In genomic region chr3:62554264-62554799, GRCh38 we compare ENCODE assay signal across 10 cellular contexts.
DNase-seq lines count a peak whose midpoint lies in the region; ATAC-seq and TF ChIP-seq lines count a peak whose summit lies in the region.
"Had no signal": no experiment of that assay in that cellular context is flagged by ENCODE, and none has a peak within 500 bp of the region (broad histone marks: within the 10 kb centered on the region; RNA-seq: fewer than 3 reads in every experiment).

No MANE protein-coding gene starts in this region.

- no peak overlapping the region for H3K27ac ChIP-seq in H9 (ENCODE audit: insufficient read length, low read depth, low read length)

- no CpG with 5 or more reads among the region's 3 CpGs for WGBS in H9 (ENCODE audit: extremely low coverage, insufficient read length, low lambda C conversion rate)

- H2AK5ac ChIP-seq in H9 (ENCODE audit: insufficient read length, low read length): no peak overlapping the region

- peaks cover 18 to 34% of the 10 kb centered on the region in 2 experiments for H3K4me1 Mint-ChIP-seq in H9

- H3K4me1 ChIP-seq in BE2C (peaks cover 3% of the 10 kb centered on the region; the same call in 1 of the 2 replicates), H9 (ENCODE audit: insufficient read depth, low read length) (0 out of 2 replicates have a peak, but pooled peaks cover 5% of the 10 kb centered on the region)

- ATAC-seq in SK-N-SH treated with all-trans-retinoic acid at 6 μM for 48 hours: peak; percentile 79

- H3K36me3 Mint-ChIP-seq in H9 (ENCODE audit: insufficient read depth in 1 of 3, low read depth in 3 of 3): no peaks in the 10 kb centered on the region

- peaks cover 11% of the 10 kb centered on the region for H3K27me3 Mint-ChIP-seq in H9 (ENCODE audit: low read depth)

- no peak overlapping the region for H4K91ac ChIP-seq in H9 (ENCODE audit: insufficient read length, low read depth, low read length)

- no peaks in the 10 kb centered on the region for H3K79me2 ChIP-seq in H9 (ENCODE audit: insufficient read depth, low read length)

- H3K9me3 ChIP-seq in BE2C (no peaks in the 10 kb centered on the region), H9 (ENCODE audit: control insufficient read depth, low read depth, low read length) (no peaks in the 10 kb centered on the region)

- H3K18ac ChIP-seq in H9 (ENCODE audit: insufficient read length, low read depth, low read length): no peak overlapping the region

- no peak overlapping the region for H3K4me3 Mint-ChIP-seq in H9

- no peak overlapping the region for H3T11ph ChIP-seq in H9 (ENCODE audit: low read length)

- H4K20me1 ChIP-seq in H9 (ENCODE audit: control insufficient read depth, insufficient read depth, insufficient read length): no peaks in the 10 kb centered on the region

- no peak overlapping the region for H3K4me2 ChIP-seq in H9 (ENCODE audit: insufficient read depth, insufficient read length, low read length)

- H2BK12ac ChIP-seq in H9 (ENCODE audit: insufficient read length, low read depth, low read length): no peak overlapping the region

- no peaks in the 10 kb centered on the region for H3K23me2 ChIP-seq in H9 (ENCODE audit: insufficient read length, low read depth, low read length, poor library complexity, severe bottlenecking)

- H3K23ac ChIP-seq in H9 (ENCODE audit: insufficient read length, low read depth, low read length): no peak overlapping the region

- DNase-seq in BE2C (no peak), H9 (peak; percentile 51), glomerular visceral epithelial cell (ENCODE audit: extremely low spot score) (peak; percentile 4), NCI-H1436 treated with DMSO at 0.1 percent for 48 hours (lab: John Stamatoyannopoulos, UW) (no peak), A172 (ENCODE audit: low spot score) (no peak), EL (no peak)
- DNase-seq in activated CD8-positive, alpha-beta memory T cell treated with anti-CD3 and anti-CD28 coated beads, Interleukin-2, amount 50 U/mL, for 48 hours: no peak
- DNase-seq: anterior cingulate cortex; stimulated activated CD8-positive, alpha-beta memory T cell treated with anti-CD3 and anti-CD28 coated beads, Interleukin-4, amount 100 ng/mL, for 48 hours had no signal

- TF ChIP-seq CTCF in BE2C (IDR thresholded peaks at IDR 0.05; ENCODE audit: low read depth, low read length): peak; percentile 62
- peak; percentile 69 for TF ChIP-seq CTCF in H9 (conservative IDR thresholded peaks at IDR 0.05)

- H2AFZ ChIP-seq in H9 (ENCODE audit: low read length): no peak overlapping the region

- no peak overlapping the region for H3K27ac Mint-ChIP-seq in H9

- no peak overlapping the region for H2BK120ac ChIP-seq in H9 (ENCODE audit: low read depth, low read length, poor library complexity, severe bottlenecking)

- H4K8ac ChIP-seq in H9 (replicated peaks; ENCODE audit: insufficient read length, low read depth, low read length): no peak overlapping the region

- no peak overlapping the region for H3K56ac ChIP-seq in H9 (ENCODE audit: insufficient read length, low read depth, low read length)

- H4K5ac ChIP-seq in H9 (ENCODE audit: insufficient read length, low read depth, low read length): no peak overlapping the region

- no peak overlapping the region for H2BK20ac ChIP-seq in H9 (ENCODE audit: low read depth, low read length, poor library complexity, severe bottlenecking)

- no peaks in the 10 kb centered on the region for H3K79me1 ChIP-seq in H9 (ENCODE audit: insufficient read depth, low read depth, low read length, poor library complexity, severe bottlenecking)

- H3K27me3 ChIP-seq in BE2C (no peaks in the 10 kb centered on the region), H9 (ENCODE audit: insufficient read depth, low read length) (no peaks in the 10 kb centered on the region)

- no peaks in the 10 kb centered on the region for H3K9me3 Mint-ChIP-seq in H9

- H3K14ac ChIP-seq in H9 (ENCODE audit: insufficient read depth, low read length): no peak overlapping the region

- H3K4ac ChIP-seq in H9 (ENCODE audit: low read depth, low read length): no peak overlapping the region

- no peak overlapping the region for H3K9ac ChIP-seq in H9 (ENCODE audit: extremely low read depth, insufficient read length, low read length)

- no peak overlapping the region for H3K4me3 ChIP-seq in BE2C (ENCODE audit: low read depth, low read length)

- H3K36me3 ChIP-seq in BE2C: no peaks in the 10 kb centered on the region

- no peak overlapping the region for H2BK15ac ChIP-seq in H9 (ENCODE audit: low read depth, low read length)

- H2BK5ac ChIP-seq in H9 (ENCODE audit: insufficient read length, low read length): no peak overlapping the region

TF ChIP-seq in SK-N-SH treated with all-trans-retinoic acid at 6 μM for 48 hours, 23 proteins besides CTCF, POLR2A, EP300 and RAD21:
- TF ChIP-seq ZC3H10 (CRISPR knock-in tag; IDR thresholded peaks at IDR 0.05): no peak
- TF ChIP-seq OSR1 (CRISPR knock-in tag; IDR thresholded peaks at IDR 0.05): no peak
- TF ChIP-seq PPARA (CRISPR knock-in tag; IDR thresholded peaks at IDR 0.05; ENCODE audit: borderline replicate concordance): no peak
- TF ChIP-seq BACH2 (CRISPR knock-in tag; IDR thresholded peaks at IDR 0.05; ENCODE audit: borderline replicate concordance): no peak
- no peak for TF ChIP-seq ZFP30 (CRISPR knock-in tag; IDR thresholded peaks at IDR 0.05)
- no peak for TF ChIP-seq TCF4 (CRISPR knock-in tag; IDR thresholded peaks at IDR 0.05; ENCODE audit: borderline replicate concordance)
- no peak for TF ChIP-seq GLIS3 (CRISPR knock-in tag; IDR thresholded peaks at IDR 0.05)
- no peak for TF ChIP-seq POU6F1 (CRISPR knock-in tag; IDR thresholded peaks at IDR 0.05; ENCODE audit: borderline replicate concordance, low read depth)
- no peak for TF ChIP-seq ZNF565 (CRISPR knock-in tag; conservative IDR thresholded peaks at IDR 0.05; ENCODE audit: low read depth)
- no peak for TF ChIP-seq SNAI2 (CRISPR knock-in tag; IDR thresholded peaks at IDR 0.05)
- TF ChIP-seq ZNF70 (CRISPR knock-in tag; IDR thresholded peaks at IDR 0.05): no peak
- no peak for TF ChIP-seq ARNTL (CRISPR knock-in tag; IDR thresholded peaks at IDR 0.05; ENCODE audit: borderline replicate concordance, low read depth)
- no peak for TF ChIP-seq CSRNP3 (CRISPR knock-in tag; IDR thresholded peaks at IDR 0.05)
- no peak for TF ChIP-seq ISL1 (CRISPR knock-in tag; IDR thresholded peaks at IDR 0.05)
- TF ChIP-seq ZFP3 (CRISPR knock-in tag; IDR thresholded peaks at IDR 0.05): no peak
- TF ChIP-seq TOX (CRISPR knock-in tag; IDR thresholded peaks at IDR 0.05; ENCODE audit: borderline replicate concordance): no peak
- TF ChIP-seq RARB (CRISPR knock-in tag; IDR thresholded peaks at IDR 0.05): no peak
- no peak for TF ChIP-seq ESRRG (CRISPR knock-in tag; IDR thresholded peaks at IDR 0.05)
- no peak for TF ChIP-seq TSHZ2 (CRISPR knock-in tag; IDR thresholded peaks at IDR 0.05)
TF ChIP-seq in SK-N-SH treated with all-trans-retinoic acid at 6 μM for 48 hours: peak in this region for 0.

Comparison
In these comparisons a context has a peak if more than half of its experiments do, and no peak if none do; other contexts are left out.
1. DNase-seq: peak in H9 (single experiment) and glomerular visceral epithelial cell (single experiment); none in BE2C (single experiment), activated CD8-positive, alpha-beta memory T cell treated with anti-CD3 and anti-CD28 coated beads, Interleukin-2, amount 50 U/mL, for 48 hours (single experiment), NCI-H1436 treated with DMSO at 0.1 percent for 48 hours (single experiment), A172 (single experiment) and EL (single experiment).